In the genomic region with DNA sequence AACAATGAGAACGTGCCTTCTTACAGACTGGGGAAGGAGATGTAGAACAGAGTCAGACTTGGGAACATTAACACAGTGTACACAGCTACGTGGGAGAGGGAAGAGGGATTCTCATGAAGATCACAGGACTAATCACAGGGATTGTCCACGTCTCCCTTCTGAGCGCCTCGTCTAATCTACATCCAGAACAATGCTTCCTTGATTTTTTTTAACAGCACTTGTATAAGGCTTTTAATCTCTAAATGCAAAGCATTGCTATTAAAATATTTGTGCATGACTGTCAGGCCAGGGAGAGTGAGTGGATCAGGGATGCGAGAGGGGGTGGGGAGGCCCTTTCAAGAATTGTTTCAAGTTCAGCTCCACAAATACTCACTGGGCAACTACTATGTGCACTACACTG, we compare ENCODE assay signal across 24 cellular contexts.
"Had no signal": no experiment of that assay in that cellular context is flagged by ENCODE, and none has a peak within 500 bp of the region (broad histone marks: within the 10 kb centered on the region; RNA-seq: fewer than 3 reads in every experiment).

No MANE protein-coding gene starts in this region.

- H3K27me3 ChIP-seq: colonic mucosa, dorsolateral prefrontal cortex, esophagus muscularis mucosa, gastrocnemius medialis, sigmoid colon, testis, vagina had no signal

- H3K36me3 Mint-ChIP-seq: activated CD4-positive, alpha-beta memory T cell treated with anti-CD3 and anti-CD28 coated beads for 36 hours; activated naive CD8-positive, alpha-beta T cell treated with anti-CD3 and anti-CD28 coated beads for 36 hours; stimulated activated naive B cell treated with anti-CD40 and anti-IgM and Interleukin-4, amounts not matched to agents 10 μg/mL and 1 μg/mL and 100 μg/mL, for 72 hours; type B pancreatic cell had no signal

- ATAC-seq: effector memory CD8-positive, alpha-beta T cell; left ventricle myocardium superior had no signal

- H3K4me3 Mint-ChIP-seq: activated CD4-positive, alpha-beta memory T cell treated with anti-CD3 and anti-CD28 coated beads for 36 hours; activated naive CD8-positive, alpha-beta T cell treated with anti-CD3 and anti-CD28 coated beads for 36 hours; effector memory CD8-positive, alpha-beta T cell; stimulated activated naive B cell treated with anti-CD40 and anti-IgM and Interleukin-4, amounts not matched to agents 10 μg/mL and 1 μg/mL and 100 μg/mL, for 72 hours; type B pancreatic cell had no signal

- H3K27ac ChIP-seq: colonic mucosa, esophagus muscularis mucosa, sigmoid colon, testis, vagina had no signal

- H3K27me3 Mint-ChIP-seq: type B pancreatic cell had no signal

- H3K4me1 ChIP-seq: colonic mucosa, testis, vagina had no signal

- H3K4me3 ChIP-seq: colonic mucosa, dorsolateral prefrontal cortex, esophagus muscularis mucosa, gastrocnemius medialis, sigmoid colon, testis, vagina had no signal

- DNase-seq: activated CD4-positive, alpha-beta memory T cell treated with anti-CD3 and anti-CD28 coated beads for 36 hours; activated CD4-positive, alpha-beta T cell treated with anti-CD3 and anti-CD28 coated beads for 4 hours; activated CD4-positive, CD25-positive, alpha-beta regulatory T cell; activated naive CD4-positive, alpha-beta T cell treated with Interleukin-2 at 50 U/mL for 16 hours; activated naive CD8-positive, alpha-beta T cell treated with anti-CD3 and anti-CD28 coated beads for 36 hours; activated T-cell treated with anti-CD3 and anti-CD28 coated beads, Interleukin-2, amount 50 U/mL, for 48 hours; amniotic stem cell; colonic mucosa; dorsolateral prefrontal cortex; effector memory CD8-positive, alpha-beta T cell; gastrocnemius medialis; hypothalamus; left ventricle myocardium superior; occipital lobe; posterior cingulate gyrus; sigmoid colon; stimulated activated CD4-positive, alpha-beta T cell treated with anti-CD3 and anti-CD28 coated beads, Interleukin-2, amount 100 ng/mL, for 48 hours; stimulated activated CD8-positive, alpha-beta memory T cell treated with anti-CD3 and anti-CD28 coated beads, Interleukin-4, amount 100 ng/mL, for 48 hours; stimulated activated naive B cell treated with anti-CD40 and anti-IgM and Interleukin-4, amounts not matched to agents 10 μg/mL and 1 μg/mL and 100 μg/mL, for 72 hours; T1000; testis had no signal

- H3K9me3 Mint-ChIP-seq: activated CD4-positive, alpha-beta memory T cell treated with anti-CD3 and anti-CD28 coated beads for 36 hours; activated naive CD8-positive, alpha-beta T cell treated with anti-CD3 and anti-CD28 coated beads for 36 hours; effector memory CD8-positive, alpha-beta T cell; stimulated activated naive B cell treated with anti-CD40 and anti-IgM and Interleukin-4, amounts not matched to agents 10 μg/mL and 1 μg/mL and 100 μg/mL, for 72 hours; type B pancreatic cell had no signal

- H3K27ac Mint-ChIP-seq: activated CD4-positive, alpha-beta memory T cell treated with anti-CD3 and anti-CD28 coated beads for 36 hours; activated naive CD8-positive, alpha-beta T cell treated with anti-CD3 and anti-CD28 coated beads for 36 hours; effector memory CD8-positive, alpha-beta T cell; stimulated activated naive B cell treated with anti-CD40 and anti-IgM and Interleukin-4, amounts not matched to agents 10 μg/mL and 1 μg/mL and 100 μg/mL, for 72 hours; type B pancreatic cell had no signal

- H3K36me3 ChIP-seq: colonic mucosa, esophagus muscularis mucosa, gastrocnemius medialis, sigmoid colon, vagina had no signal

- H3K9me3 ChIP-seq: colonic mucosa, esophagus muscularis mucosa, gastrocnemius medialis, sigmoid colon, testis, vagina had no signal
